ENCODE assay signal across 28 cellular contexts in the genomic region with DNA sequence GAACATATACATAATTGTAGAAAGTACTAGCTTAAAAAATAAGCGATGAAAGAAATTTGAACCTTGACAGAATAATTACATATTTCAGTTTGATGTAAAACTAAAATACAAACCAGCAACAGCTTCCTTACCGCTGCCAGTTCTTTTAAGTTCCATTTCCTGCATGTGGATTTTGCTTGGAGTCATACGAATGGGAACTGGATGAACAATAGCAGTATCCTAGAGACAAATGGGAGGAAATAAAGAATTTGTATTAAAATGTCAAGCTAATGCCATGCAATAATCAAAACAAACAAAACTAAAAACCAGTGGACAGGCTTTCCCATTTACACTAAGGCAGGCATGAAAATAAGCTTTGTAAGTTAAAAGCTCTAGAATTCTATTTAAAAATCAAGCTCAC.
"Had no signal": no experiment of that assay in that cellular context is flagged by ENCODE, and none has a peak within 500 bp of the region (broad histone marks: within the 10 kb centered on the region; RNA-seq: fewer than 3 reads in every experiment).

No MANE protein-coding gene starts in this region.

- H3K27me3 ChIP-seq: foreskin keratinocyte, gastroesophageal sphincter, neutrophil, pancreas, suprapubic skin, transverse colon, upper lobe of right lung, uterus had no signal

- H3K36me3 ChIP-seq: uterus had no signal

- H3K4me1 Mint-ChIP-seq: immature natural killer cell; naive B cell; stimulated activated naive CD8-positive, alpha-beta T cell treated with anti-CD3 and anti-CD28 coated beads, Interleukin-15, amount 100 ng/mL, for 72 hours had no signal

- H3K27ac Mint-ChIP-seq: immature natural killer cell; mesothelial cell of epicardium; natural killer cell treated with Interleukin-12 subunit alpha and Interleukin-12 subunit beta and Interleukin-15 and Interleukin-18, amount 100 ng/mL, for 72 hours had no signal

- DNase-seq: effector memory CD4-positive, alpha-beta T cell; foreskin keratinocyte; hypothalamus; immature natural killer cell; left ventricle myocardium superior; lower lobe of right lung; mesenchymal stem cell; mucosa of descending colon; naive B cell; pancreas; stimulated activated CD4-positive, alpha-beta T cell treated with anti-CD3 and anti-CD28 coated beads, Interleukin-12 subunit alpha, Interleukin-12 subunit beta, amount 100 ng/mL, for 4 hours; stimulated activated CD4-positive, alpha-beta T cell treated with anti-CD3 and anti-CD28 coated beads, Interleukin-1b, Interleukin-23, amount 100 ng/mL, for 48 hours; stimulated activated CD4-positive, alpha-beta T cell treated with anti-CD3 and anti-CD28 coated beads, Interleukin-4, amount 100 ng/mL, for 1 hour; stimulated activated CD8-positive, alpha-beta memory T cell treated with anti-CD3 and anti-CD28 coated beads, Interleukin-4, amount 100 ng/mL, for 48 hours; stimulated activated naive CD4-positive, alpha-beta T cell; stimulated activated naive CD8-positive, alpha-beta T cell treated with anti-CD3 and anti-CD28 coated beads, Interleukin-15, amount 100 ng/mL, for 72 hours; transverse colon; upper lobe of right lung; uterus had no signal

- H3K4me3 Mint-ChIP-seq: immature natural killer cell; mesothelial cell of epicardium; naive B cell; natural killer cell treated with Interleukin-12 subunit alpha and Interleukin-12 subunit beta and Interleukin-15 and Interleukin-18, amount 100 ng/mL, for 72 hours; neural crest cell; stimulated activated naive CD8-positive, alpha-beta T cell treated with anti-CD3 and anti-CD28 coated beads, Interleukin-15, amount 100 ng/mL, for 72 hours had no signal

- H3K27ac ChIP-seq: foreskin keratinocyte, gastroesophageal sphincter, lower lobe of right lung, neutrophil, pancreas, suprapubic skin, transverse colon, upper lobe of right lung, uterus had no signal

- H3K4me3 ChIP-seq: gastroesophageal sphincter, lower lobe of right lung, mucosa of descending colon, pancreas, smooth muscle cell, suprapubic skin, transverse colon, upper lobe of right lung, uterus had no signal

- H3K9me3 ChIP-seq: gastroesophageal sphincter, lower lobe of right lung, mucosa of descending colon, neutrophil, pancreas, suprapubic skin, transverse colon, upper lobe of right lung, uterus had no signal

- H3K4me1 ChIP-seq: foreskin keratinocyte, gastroesophageal sphincter, lower lobe of right lung, pancreas, suprapubic skin, transverse colon, upper lobe of right lung, uterus had no signal

- H3K27me3 Mint-ChIP-seq: naive B cell; natural killer cell treated with Interleukin-12 subunit alpha and Interleukin-12 subunit beta and Interleukin-15 and Interleukin-18, amount 100 ng/mL, for 72 hours; stimulated activated naive CD8-positive, alpha-beta T cell treated with anti-CD3 and anti-CD28 coated beads, Interleukin-15, amount 100 ng/mL, for 72 hours had no signal

- FAIRE-seq: keratinocyte had no signal

- H3K9me3 Mint-ChIP-seq: immature natural killer cell; mesothelial cell of epicardium; naive B cell; natural killer cell treated with Interleukin-12 subunit alpha and Interleukin-12 subunit beta and Interleukin-15 and Interleukin-18, amount 100 ng/mL, for 72 hours; neural crest cell; stimulated activated naive CD8-positive, alpha-beta T cell treated with anti-CD3 and anti-CD28 coated beads, Interleukin-15, amount 100 ng/mL, for 72 hours had no signal

- ATAC-seq: foreskin keratinocyte; gastroesophageal sphincter; left ventricle myocardium superior; lower lobe of right lung; mucosa of descending colon; natural killer cell treated with Interleukin-12 subunit alpha and Interleukin-12 subunit beta and Interleukin-15 and Interleukin-18, amount 100 ng/mL, for 72 hours; pancreas; sciatic nerve; stimulated activated naive CD8-positive, alpha-beta T cell treated with anti-CD3 and anti-CD28 coated beads, Interleukin-15, amount 100 ng/mL, for 72 hours; upper lobe of right lung had no signal

- H3K4me2 ChIP-seq: smooth muscle cell had no signal
